ENCODE assay signal across 8 cellular contexts in the genomic region with DNA sequence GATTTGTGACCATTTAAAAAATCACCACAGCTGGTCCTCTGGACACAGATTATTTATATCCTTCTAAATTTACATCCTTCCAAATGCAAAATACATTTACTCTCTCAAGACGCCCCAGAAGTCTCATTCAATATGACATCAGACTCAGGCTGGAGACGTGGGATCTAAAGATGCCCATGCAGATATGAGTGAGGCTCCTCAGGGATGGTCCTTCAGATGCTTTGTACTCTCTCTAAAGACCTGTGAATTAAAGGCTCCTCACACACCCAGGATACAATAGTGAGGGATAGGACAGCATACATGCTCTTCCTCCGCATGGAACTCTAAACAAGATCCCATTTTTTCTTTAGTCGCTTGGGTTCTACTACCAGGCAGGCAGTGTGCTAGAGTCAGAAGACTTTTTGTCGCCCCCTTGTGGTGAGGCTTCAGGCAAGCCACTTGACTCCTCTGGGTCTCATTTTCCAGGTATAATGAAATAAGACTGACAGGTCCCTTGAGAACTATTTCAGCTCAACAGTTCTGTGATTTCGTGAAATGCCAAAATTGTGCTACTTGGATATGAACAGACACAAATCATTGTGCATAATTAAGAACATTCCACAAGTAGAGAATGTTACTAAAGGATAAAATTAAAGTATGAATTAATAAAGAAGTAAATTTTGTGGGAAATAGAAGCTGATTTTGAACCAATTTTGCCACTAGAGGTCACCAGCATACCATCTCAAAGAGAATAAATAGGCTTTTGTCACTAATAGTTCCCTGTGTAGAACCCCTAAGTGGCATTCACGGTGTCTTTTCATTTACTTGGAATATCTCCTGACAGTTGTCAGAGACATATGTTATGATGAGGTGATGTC. TPM values are rescaled to one million over a fixed set of nuclear protein-coding genes. Genes with fewer than 3 reads are reported as not detected.
DNase-seq lines count a peak whose midpoint lies in the region; ATAC-seq and TF ChIP-seq lines count a peak whose summit lies in the region.

No MANE protein-coding gene starts in this region.

- intact Hi-C loops in Calu3 (cut with micrococcal nuclease; ENCODE audit: unreplicated experiment) = loop anchor here (1.0 kb wide), 2 partner anchors 29 to 347 kb away; no protein-coding TSS in a partner anchor
- intact Hi-C loops in activated CD8-positive, alpha-beta T cell treated with anti-CD3 and anti-CD28 coated beads for 36 hours (cut with micrococcal nuclease) = loop anchor here (5.0 kb wide), 1 partner anchor 253 kb away; no protein-coding TSS in a partner anchor

- CTCF ChIA-PET in Calu3 (lab: Charles Lee) = interaction anchor here (0.6 to 1.7 kb wide), 9 partner anchors 13 to 693 kb away, joined by 3 to 24 read pairs (median 6); a partner anchor contains a TSS
- CTCF ChIA-PET in activated CD8-positive, alpha-beta T cell treated with anti-CD3 and anti-CD28 coated beads for 36 hours (lab: Charles Lee) = interaction anchor here (0.5 to 5.2 kb wide), 84 partner anchors 9 to 756 kb away, joined by 3 to 64 read pairs (median 4); a partner anchor contains a TSS

- H3K4ac ChIP-seq in mesendoderm (ENCODE audit: low read depth, low read length) = no peak overlapping the region

- H3K27me3 ChIP-seq in mesendoderm (ENCODE audit: insufficient read depth, low read length, poor library complexity) = no peaks in the 10 kb centered on the region

- H3K36me3 ChIP-seq in mesendoderm (ENCODE audit: control insufficient read depth, insufficient read depth, low read length) = no peaks in the 10 kb centered on the region

- H3K27ac Mint-ChIP-seq in Calu3 (ENCODE audit: unreplicated experiment) = no peak overlapping the region
- no peak overlapping the region for H3K27ac Mint-ChIP-seq in activated CD8-positive, alpha-beta T cell treated with anti-CD3 and anti-CD28 coated beads for 36 hours
- H3K27ac Mint-ChIP-seq in effector memory CD8-positive, alpha-beta T cell = no peak overlapping the region

- no CpG with 5 or more reads among the region's 7 CpGs for WGBS in mesendoderm (ENCODE audit: extremely low coverage, insufficient coverage, low lambda C conversion rate)

- BruUV-seq in Calu3 (replicated peaks; lab: Mats Ljungman, UMichigan) = no TSS peak

- H3K27ac ChIP-seq in mesendoderm (ENCODE audit: low read depth, low read length) = no peak overlapping the region

- H3K36me3 Mint-ChIP-seq in Calu3 (ENCODE audit: insufficient read depth, unreplicated experiment) = peaks cover 3% of the 10 kb centered on the region
- H3K36me3 Mint-ChIP-seq in activated CD8-positive, alpha-beta T cell treated with anti-CD3 and anti-CD28 coated beads for 36 hours (ENCODE audit: low read depth) = no peaks in the 10 kb centered on the region
- no peaks in the 10 kb centered on the region for H3K36me3 Mint-ChIP-seq in effector memory CD8-positive, alpha-beta T cell (ENCODE audit: insufficient read depth)

- H3K79me1 ChIP-seq in mesendoderm (ENCODE audit: low read length) = no peaks in the 10 kb centered on the region

- no peak overlapping the region for H3K23ac ChIP-seq in mesendoderm (ENCODE audit: low read length)

- H3K4me1 Mint-ChIP-seq in Calu3 (ENCODE audit: low read depth, unreplicated experiment) = peaks cover 23% of the 10 kb centered on the region
- no peaks in the 10 kb centered on the region for H3K4me1 Mint-ChIP-seq in activated CD8-positive, alpha-beta T cell treated with anti-CD3 and anti-CD28 coated beads for 36 hours (ENCODE audit: low read depth)
- peaks cover 2 to 4% of the 10 kb centered on the region in 2 donors for H3K4me1 Mint-ChIP-seq in effector memory CD8-positive, alpha-beta T cell (ENCODE audit: low read depth in 2 of 2)

- H4K8ac ChIP-seq in mesendoderm (ENCODE audit: low read depth, low read length) = no peak overlapping the region

- peak; percentile 90 for ATAC-seq in HG03575 (IDR thresholded peaks at IDR 0.05; ENCODE audit: extremely low read depth, insufficient number of reproducible peaks, low FRiP score, unreplicated experiment)
- ATAC-seq in activated CD8-positive, alpha-beta T cell treated with anti-CD3 and anti-CD28 coated beads for 36 hours = peak; percentile 93
- peak; percentile 98 for ATAC-seq in effector memory CD8-positive, alpha-beta T cell (replicated peaks)

- H3K4me3 Mint-ChIP-seq in Calu3 (ENCODE audit: low read depth, unreplicated experiment) = no peak overlapping the region
- H3K4me3 Mint-ChIP-seq in activated CD8-positive, alpha-beta T cell treated with anti-CD3 and anti-CD28 coated beads for 36 hours = no peak overlapping the region
- no peak overlapping the region for H3K4me3 Mint-ChIP-seq in effector memory CD8-positive, alpha-beta T cell

- no peak overlapping the region for H2BK15ac ChIP-seq in mesendoderm (replicated peaks; ENCODE audit: low read depth)

- no peaks in the 10 kb centered on the region for H3K9me3 Mint-ChIP-seq in Calu3 (ENCODE audit: low read depth, unreplicated experiment)
- no peaks in the 10 kb centered on the region for H3K9me3 Mint-ChIP-seq in activated CD8-positive, alpha-beta T cell treated with anti-CD3 and anti-CD28 coated beads for 36 hours
- H3K9me3 Mint-ChIP-seq in effector memory CD8-positive, alpha-beta T cell = no peaks in the 10 kb centered on the region

- POLR2A ChIA-PET in activated CD8-positive, alpha-beta T cell treated with anti-CD3 and anti-CD28 coated beads for 36 hours (lab: Charles Lee) = interaction anchor here (0.7 to 1.0 kb wide), 3 partner anchors 9 to 67 kb away, joined by 3 to 5 read pairs (median 3); no protein-coding TSS in a partner anchor

- no peak overlapping the region for H3K4me3 ChIP-seq in mesendoderm (ENCODE audit: low read length)

- H3K27me3 Mint-ChIP-seq in Calu3 (ENCODE audit: unreplicated experiment) = no peaks in the 10 kb centered on the region
- peaks cover 2% of the 10 kb centered on the region for H3K27me3 Mint-ChIP-seq in activated CD8-positive, alpha-beta T cell treated with anti-CD3 and anti-CD28 coated beads for 36 hours
- peaks cover 19 to 29% of the 10 kb centered on the region in 2 donors for H3K27me3 Mint-ChIP-seq in effector memory CD8-positive, alpha-beta T cell

- no peak overlapping the region for H3K4me2 ChIP-seq in mesendoderm (ENCODE audit: low read length)

- H3K56ac ChIP-seq in mesendoderm (ENCODE audit: low read length) = no peak overlapping the region

- peak overlapping the region; percentile 59 for H2BK5ac ChIP-seq in mesendoderm (ENCODE audit: low read length)

- no peaks in the 10 kb centered on the region for H3K79me2 ChIP-seq in mesendoderm (ENCODE audit: control insufficient read depth, insufficient read depth, low read length)

- DNase-seq in Calu3 (peak; percentile 81), GM20000 (ENCODE audit: low spot score) (peak; percentile 56), NCI-H748 treated with DMSO at 0.1 percent for 48 hours (lab: John Stamatoyannopoulos, UW) (peak; percentile 57), mesendoderm (peak; percentile 93)
- DNase-seq in activated CD8-positive, alpha-beta T cell treated with anti-CD3 and anti-CD28 coated beads for 36 hours = peak; percentile 88
- DNase-seq in effector memory CD8-positive, alpha-beta T cell = peak; percentile 70 to 74 (median 74)
- DNase-seq in stimulated activated CD8-positive, alpha-beta memory T cell treated with anti-CD3 and anti-CD28 coated beads, Interleukin-4, amount 100 ng/mL, for 24 hours (ENCODE audit: low read depth) = peak; percentile 65

- H3K4me1 ChIP-seq in mesendoderm (ENCODE audit: control insufficient read depth, low read depth, low read length) = peaks cover 8% of the 10 kb centered on the region

- H3K18ac ChIP-seq in mesendoderm (ENCODE audit: low read length) = no peak overlapping the region

- H2BK120ac ChIP-seq in mesendoderm (ENCODE audit: low read depth, low read length) = no peak overlapping the region

- TF ChIP-seq CTCF in Calu3 (IDR thresholded peaks at IDR 0.05; ENCODE audit: unreplicated experiment) = peak; percentile 58
- peak; percentile 72 for TF ChIP-seq CTCF in GM20000 (IDR thresholded peaks at IDR 0.05; ENCODE audit: extremely low read depth, missing control alignments)
- peak; percentile 89 for TF ChIP-seq CTCF in activated CD8-positive, alpha-beta T cell treated with anti-CD3 and anti-CD28 coated beads for 36 hours (IDR thresholded peaks at IDR 0.05)

- no peak overlapping the region for H3K9ac ChIP-seq in mesendoderm (ENCODE audit: low read length)

- H4K5ac ChIP-seq in mesendoderm (ENCODE audit: low read length) = no peak overlapping the region

- H2AK5ac ChIP-seq in mesendoderm (ENCODE audit: low read length) = no peak overlapping the region

RNA-seq across cellular contexts. Expression of a gene that starts 13.6 kb away (rescaled TPM):
- 59.4 and 70.1 TPM in 2 replicates for total RNA-seq in Calu3 (2022)
- 10 to 100 TPM; 44.6 to 44.7 TPM for total RNA-seq in activated CD8-positive, alpha-beta T cell treated with anti-CD3 and anti-CD28 coated beads for 36 hours
- 31.3 TPM for polyA plus RNA-seq in mesendoderm (2013, experiment 1 of 2)
- 31.6 TPM for polyA plus RNA-seq in mesendoderm (2013, experiment 2 of 2)
